In genomic region chr3:190387578-190388213, GRCh38 we compare ENCODE assay signal across 2 cellular contexts.
TF ChIP-seq lines count a peak whose summit lies in the region.

Gene CLDN16 (plus strand): TSS chr3:190388163. CDS start chr3:190388330, 167 bp downstream.

TF ChIP-seq in Ishikawa, 13 proteins besides CTCF, POLR2A, EP300 and RAD21 (continued from another document):
- TF ChIP-seq USF1 (IDR thresholded peaks at IDR 0.05) (0 out of 2 replicates have a peak, but pooled peaks have one; percentile 2), CREB1 (IDR thresholded peaks at IDR 0.05; ENCODE audit: low read depth) (no peak), EGR1 (IDR thresholded peaks at IDR 0.05) (no peak), TCF12 (IDR thresholded peaks at IDR 0.05; ENCODE audit: low read depth) (peak; percentile 98), CEBPB (IDR thresholded peaks at IDR 0.05) (peak; percentile 96), REST (IDR thresholded peaks at IDR 0.05; ENCODE audit: low read depth) (no peak), NFIC (IDR thresholded peaks at IDR 0.05) (peak; percentile 77), YY1 (IDR thresholded peaks at IDR 0.05; ENCODE audit: low read depth) (peak; percentile 35; the same call in 1 of the 2 replicates), ZBTB7A (IDR thresholded peaks at IDR 0.05; ENCODE audit: low read depth) (peak; percentile 99), FOXM1 (IDR thresholded peaks at IDR 0.05; ENCODE audit: borderline replicate concordance, low read depth) (peak; percentile 89)
- TF ChIP-seq, protein P1, sequence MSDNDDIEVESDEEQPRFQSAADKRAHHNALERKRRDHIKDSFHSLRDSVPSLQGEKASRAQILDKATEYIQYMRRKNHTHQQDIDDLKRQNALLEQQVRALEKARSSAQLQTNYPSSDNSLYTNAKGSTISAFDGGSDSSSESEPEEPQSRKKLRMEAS (IDR thresholded peaks at IDR 0.05): no peak

TF ChIP-seq in H1, 55 proteins besides CTCF, POLR2A, EP300 and RAD21 (continued from another document):
- TF ChIP-seq CHD7 (IDR thresholded peaks at IDR 0.05; ENCODE audit: insufficient replicate concordance, low read length) (no peak), HDAC6 (IDR thresholded peaks at IDR 0.05; ENCODE audit: low read depth, low read length) (no peak), RFX5 (IDR thresholded peaks at IDR 0.05; ENCODE audit: borderline replicate concordance, low read depth, low read length) (no peak), SP2 (IDR thresholded peaks at IDR 0.05; ENCODE audit: low read length) (no peak), SRF (IDR thresholded peaks at IDR 0.05; ENCODE audit: low read depth, low read length) (no peak), BRCA1 (IDR thresholded peaks at IDR 0.05; ENCODE audit: low read depth, low read length) (no peak)
- TF ChIP-seq, protein P2, sequence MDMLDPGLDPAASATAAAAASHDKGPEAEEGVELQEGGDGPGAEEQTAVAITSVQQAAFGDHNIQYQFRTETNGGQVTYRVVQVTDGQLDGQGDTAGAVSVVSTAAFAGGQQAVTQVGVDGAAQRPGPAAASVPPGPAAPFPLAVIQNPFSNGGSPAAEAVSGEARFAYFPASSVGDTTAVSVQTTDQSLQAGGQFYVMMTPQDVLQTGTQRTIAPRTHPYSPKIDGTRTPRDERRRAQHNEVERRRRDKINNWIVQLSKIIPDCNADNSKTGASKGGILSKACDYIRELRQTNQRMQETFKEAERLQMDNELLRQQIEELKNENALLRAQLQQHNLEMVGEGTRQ (IDR thresholded peaks at IDR 0.05; ENCODE audit: low read length): no peak
TF ChIP-seq in H1: peak in this region for 0.
